ENCODE assay signal across 7 cellular contexts in the genomic region with DNA sequence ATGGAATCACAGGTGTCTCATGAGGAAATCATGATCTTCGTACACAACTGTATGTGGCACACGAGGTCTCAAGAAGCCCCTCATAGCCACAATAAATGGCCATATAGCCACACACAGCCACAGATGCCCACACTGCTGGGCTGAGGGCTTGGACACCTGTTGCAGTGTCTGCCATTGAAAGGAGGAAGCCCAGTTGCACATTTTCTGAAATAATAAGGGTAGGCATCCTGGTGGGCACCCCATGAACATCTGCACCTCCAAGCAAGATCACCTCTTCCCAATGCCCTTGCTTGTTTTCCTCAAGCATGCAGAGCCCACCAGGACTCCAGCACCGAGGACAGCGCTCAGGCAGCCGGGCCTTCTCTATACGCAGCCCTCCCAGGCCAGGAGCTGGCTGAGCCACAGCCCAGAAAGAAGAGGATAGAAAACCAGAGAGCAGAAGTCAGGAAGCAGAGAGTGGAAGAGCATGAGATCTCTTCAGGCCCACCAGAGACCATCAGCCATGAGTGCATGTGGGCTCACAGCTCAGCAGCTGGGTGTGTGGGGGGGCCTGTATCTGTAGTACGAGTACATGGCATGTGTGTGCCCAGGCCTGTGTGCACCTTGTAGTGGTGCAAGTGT. TPM values are rescaled to one million over a fixed set of nuclear protein-coding genes. Genes with fewer than 3 reads are reported as not detected.
DNase-seq lines count a peak whose midpoint lies in the region; ATAC-seq and TF ChIP-seq lines count a peak whose summit lies in the region.

No MANE protein-coding gene starts in this region.

- no peaks in the 10 kb centered on the region for H3K4me1 ChIP-seq in fibroblast of lung (ENCODE audit: control insufficient read depth, extremely low read depth, insufficient read depth, low read length)
- H3K4me1 ChIP-seq in osteoblast (ENCODE audit: insufficient read depth, low read length): no peaks in the 10 kb centered on the region

- CTCF ChIA-PET in WTC11 (lab: Charles Lee): interaction anchor here (0.7 to 3.9 kb wide), 3 partner anchors 11 to 423 kb away, joined by 3 to 25 read pairs (median 11); no protein-coding TSS in a partner anchor

- H3K79me2 ChIP-seq in fibroblast of lung (ENCODE audit: control insufficient read depth, insufficient read depth, low read length) (no peaks in the 10 kb centered on the region), osteoblast (ENCODE audit: insufficient read depth, low read length) (no peaks in the 10 kb centered on the region)

- H3K4me3 ChIP-seq in fibroblast of lung (replicated peaks in 1 of 4; ENCODE audit: control extremely low read depth in 1 of 4, insufficient read depth in 1 of 4, low read depth in 3 of 4, low read length in 4 of 4) (no peak overlapping the region), osteoblast (ENCODE audit: insufficient read depth, low read length) (no peak overlapping the region)

- no peak overlapping the region for H3K27ac Mint-ChIP-seq in WTC11

- H3K9me3 ChIP-seq in fibroblast of lung (ENCODE audit: control insufficient read depth, insufficient read depth, low read depth, low read length): no peaks in the 10 kb centered on the region
- no peaks in the 10 kb centered on the region for H3K9me3 ChIP-seq in osteoblast (ENCODE audit: low read depth, low read length)

- H4K20me1 ChIP-seq in fibroblast of lung (ENCODE audit: control insufficient read depth, extremely low read depth, insufficient read depth, low read length) (no peaks in the 10 kb centered on the region), osteoblast (ENCODE audit: insufficient read depth, low read length) (peaks cover 7% of the 10 kb centered on the region)

- DNase-seq in HPDE6-E6E7 (ENCODE audit: extremely low spot score) (peak; percentile 25), WTC11 (ENCODE audit: low spot score) (peak; percentile 84), fibroblast of lung (ENCODE audit: low read depth in 2 of 2) (peak; percentile 66 to 71), osteoblast (ENCODE audit: insufficient read length, low spot score, missing footprints) (peak; percentile 97), NCI-H187 treated with DMSO at 0.1 percent for 48 hours (lab: John Stamatoyannopoulos, UW) (no peak), D341Med (ENCODE audit: low spot score) (no peak), NCI-H510A (lab: John Stamatoyannopoulos, UW) (no peak)

- H3K27ac ChIP-seq in fibroblast of lung (ENCODE audit: insufficient read depth, low read length): no peak overlapping the region
- no peak overlapping the region for H3K27ac ChIP-seq in osteoblast (ENCODE audit: low read depth, low read length)

- no peak overlapping the region for H3K9ac ChIP-seq in fibroblast of lung (ENCODE audit: insufficient read depth, low read length)

- peak overlapping the region; percentile 62 for H3K4me3 Mint-ChIP-seq in WTC11

- no peaks in the 10 kb centered on the region for H3K9me3 Mint-ChIP-seq in WTC11

- H2AFZ ChIP-seq in fibroblast of lung (ENCODE audit: low read length): no peak overlapping the region
- H2AFZ ChIP-seq in osteoblast (ENCODE audit: low read length): no peak overlapping the region

- no peaks in the 10 kb centered on the region for H3K36me3 Mint-ChIP-seq in WTC11

- H3K27me3 ChIP-seq in fibroblast of lung (ENCODE audit: control insufficient read depth, insufficient read depth, low read length): peaks cover 35% of the 10 kb centered on the region
- peaks cover 41% of the 10 kb centered on the region for H3K27me3 ChIP-seq in osteoblast (ENCODE audit: insufficient read depth, low read length)

- peak; percentile 54 for ATAC-seq in WTC11

- peaks cover 25% of the 10 kb centered on the region for H3K27me3 Mint-ChIP-seq in WTC11 (ENCODE audit: low read depth)

- H3K4me1 Mint-ChIP-seq in WTC11: peaks cover 24% of the 10 kb centered on the region

- H3K36me3 ChIP-seq in fibroblast of lung (ENCODE audit: control insufficient read depth, insufficient read depth, low read length): no peaks in the 10 kb centered on the region
- no peaks in the 10 kb centered on the region for H3K36me3 ChIP-seq in osteoblast (ENCODE audit: insufficient read depth, low read length)

- POLR2A ChIA-PET in WTC11 (lab: Charles Lee): no interaction called here

- TF ChIP-seq CTCF in WTC11 (IDR thresholded peaks at IDR 0.05) (no peak), fibroblast of lung (conservative IDR thresholded peaks at IDR 0.05 in 1 of 2, IDR thresholded peaks at IDR 0.05 in 1 of 2; ENCODE audit: low read depth in 1 of 2, low read length in 2 of 2) (no peak), osteoblast (IDR thresholded peaks at IDR 0.05; ENCODE audit: extremely low read depth, low read depth, low read length) (no peak)

- H3K4me2 ChIP-seq in fibroblast of lung (ENCODE audit: extremely low read depth, insufficient read depth, low read length): no peak overlapping the region
- H3K4me2 ChIP-seq in osteoblast (ENCODE audit: insufficient read depth, low read length): peak overlapping the region; percentile 64

TF ChIP-seq in WTC11, 78 proteins besides CTCF, POLR2A, EP300 and RAD21 (continues in another document):
- TF ChIP-seq CREM (CRISPR knock-in tag; IDR thresholded peaks at IDR 0.05) (no peak), FOXJ3 (CRISPR knock-in tag; IDR thresholded peaks at IDR 0.05; ENCODE audit: borderline replicate concordance) (no peak), NR2C2 (CRISPR knock-in tag; IDR thresholded peaks at IDR 0.05) (no peak), SMAD3 (CRISPR knock-in tag; IDR thresholded peaks at IDR 0.05; ENCODE audit: borderline replicate concordance) (peak; percentile 15; the same call in 1 of the 2 replicates), EMX1 (CRISPR knock-in tag; IDR thresholded peaks at IDR 0.05) (no peak)
- TF ChIP-seq, protein P1, sequence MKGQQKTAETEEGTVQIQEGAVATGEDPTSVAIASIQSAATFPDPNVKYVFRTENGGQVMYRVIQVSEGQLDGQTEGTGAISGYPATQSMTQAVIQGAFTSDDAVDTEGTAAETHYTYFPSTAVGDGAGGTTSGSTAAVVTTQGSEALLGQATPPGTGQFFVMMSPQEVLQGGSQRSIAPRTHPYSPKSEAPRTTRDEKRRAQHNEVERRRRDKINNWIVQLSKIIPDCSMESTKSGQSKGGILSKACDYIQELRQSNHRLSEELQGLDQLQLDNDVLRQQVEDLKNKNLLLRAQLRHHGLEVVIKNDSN (CRISPR knock-in tag; IDR thresholded peaks at IDR 0.05): peak; percentile 55; the same call in 1 of the 2 replicates
- TF ChIP-seq, protein P2, sequence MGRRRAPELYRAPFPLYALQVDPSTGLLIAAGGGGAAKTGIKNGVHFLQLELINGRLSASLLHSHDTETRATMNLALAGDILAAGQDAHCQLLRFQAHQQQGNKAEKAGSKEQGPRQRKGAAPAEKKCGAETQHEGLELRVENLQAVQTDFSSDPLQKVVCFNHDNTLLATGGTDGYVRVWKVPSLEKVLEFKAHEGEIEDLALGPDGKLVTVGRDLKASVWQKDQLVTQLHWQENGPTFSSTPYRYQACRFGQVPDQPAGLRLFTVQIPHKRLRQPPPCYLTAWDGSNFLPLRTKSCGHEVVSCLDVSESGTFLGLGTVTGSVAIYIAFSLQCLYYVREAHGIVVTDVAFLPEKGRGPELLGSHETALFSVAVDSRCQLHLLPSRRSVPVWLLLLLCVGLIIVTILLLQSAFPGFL (CRISPR knock-in tag; IDR thresholded peaks at IDR 0.05; ENCODE audit: borderline replicate concordance): peak; percentile 84; the same call in 1 of the 2 replicates
- TF ChIP-seq, protein P3, sequence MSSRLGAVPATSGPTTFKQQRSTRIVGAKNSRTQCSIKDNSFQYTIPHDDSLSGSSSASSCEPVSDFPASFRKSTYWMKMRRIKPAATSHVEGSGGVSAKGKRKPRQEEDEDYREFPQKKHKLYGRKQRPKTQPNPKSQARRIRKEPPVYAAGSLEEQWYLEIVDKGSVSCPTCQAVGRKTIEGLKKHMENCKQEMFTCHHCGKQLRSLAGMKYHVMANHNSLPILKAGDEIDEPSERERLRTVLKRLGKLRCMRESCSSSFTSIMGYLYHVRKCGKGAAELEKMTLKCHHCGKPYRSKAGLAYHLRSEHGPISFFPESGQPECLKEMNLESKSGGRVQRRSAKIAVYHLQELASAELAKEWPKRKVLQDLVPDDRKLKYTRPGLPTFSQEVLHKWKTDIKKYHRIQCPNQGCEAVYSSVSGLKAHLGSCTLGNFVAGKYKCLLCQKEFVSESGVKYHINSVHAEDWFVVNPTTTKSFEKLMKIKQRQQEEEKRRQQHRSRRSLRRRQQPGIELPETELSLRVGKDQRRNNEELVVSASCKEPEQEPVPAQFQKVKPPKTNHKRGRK (CRISPR knock-in tag; IDR thresholded peaks at IDR 0.05; ENCODE audit: borderline replicate concordance): no peak
- TF ChIP-seq, protein P4, sequence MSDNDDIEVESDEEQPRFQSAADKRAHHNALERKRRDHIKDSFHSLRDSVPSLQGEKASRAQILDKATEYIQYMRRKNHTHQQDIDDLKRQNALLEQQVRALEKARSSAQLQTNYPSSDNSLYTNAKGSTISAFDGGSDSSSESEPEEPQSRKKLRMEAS (CRISPR knock-in tag; IDR thresholded peaks at IDR 0.05): peak; percentile 35; the same call in 1 of the 2 replicates
- TF ChIP-seq, protein P5, sequence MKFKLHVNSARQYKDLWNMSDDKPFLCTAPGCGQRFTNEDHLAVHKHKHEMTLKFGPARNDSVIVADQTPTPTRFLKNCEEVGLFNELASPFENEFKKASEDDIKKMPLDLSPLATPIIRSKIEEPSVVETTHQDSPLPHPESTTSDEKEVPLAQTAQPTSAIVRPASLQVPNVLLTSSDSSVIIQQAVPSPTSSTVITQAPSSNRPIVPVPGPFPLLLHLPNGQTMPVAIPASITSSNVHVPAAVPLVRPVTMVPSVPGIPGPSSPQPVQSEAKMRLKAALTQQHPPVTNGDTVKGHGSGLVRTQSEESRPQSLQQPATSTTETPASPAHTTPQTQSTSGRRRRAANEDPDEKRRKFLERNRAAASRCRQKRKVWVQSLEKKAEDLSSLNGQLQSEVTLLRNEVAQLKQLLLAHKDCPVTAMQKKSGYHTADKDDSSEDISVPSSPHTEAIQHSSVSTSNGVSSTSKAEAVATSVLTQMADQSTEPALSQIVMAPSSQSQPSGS (CRISPR knock-in tag; IDR thresholded peaks at IDR 0.05; ENCODE audit: borderline replicate concordance, low read depth): peak; percentile 71; the same call in 1 of the 2 replicates

RNA-seq across cellular contexts. Expression of a gene that starts 1.0 kb away (rescaled TPM):
- total RNA-seq in WTC11 (2021): 2.6 to 4.8 TPM (median 3.7 TPM) in 3 replicates
- total RNA-seq in fibroblast of lung: 0.26 and 0.33 TPM in 2 replicates
- 0.02 and 0.08 TPM in 2 replicates for polyA plus RNA-seq in fibroblast of lung
- polyA plus RNA-seq in fibroblast of lung (2012): not detected in 2 replicates
- polyA minus RNA-seq in fibroblast of lung (ENCODE audit: low replicate concordance): not detected in 2 replicates
- not detected in 2 replicates for total RNA-seq in osteoblast

RNA-seq across cellular contexts. Expression of a gene that starts 48.0 kb away (rescaled TPM):
- total RNA-seq in WTC11 (2021) (not detected in 3 replicates), fibroblast of lung (not detected in 2 replicates), osteoblast (not detected in 2 replicates)
- polyA plus RNA-seq in fibroblast of lung: not detected in 2 replicates
- not detected in 2 replicates for polyA plus RNA-seq in fibroblast of lung (2012)
- polyA minus RNA-seq in fibroblast of lung (ENCODE audit: low replicate concordance): not detected in 2 replicates

Comparison
In these comparisons a context has a peak if more than half of its experiments do, and no peak if none do; other contexts are left out.
1. DNase-seq: peak in HPDE6-E6E7 (single experiment), WTC11 (single experiment), fibroblast of lung (2 of 2) and osteoblast (single experiment); none in NCI-H187 treated with DMSO at 0.1 percent for 48 hours (single experiment), D341Med (single experiment) and NCI-H510A (single experiment).